ENCODE assay signal across 27 cellular contexts in the genomic region with DNA sequence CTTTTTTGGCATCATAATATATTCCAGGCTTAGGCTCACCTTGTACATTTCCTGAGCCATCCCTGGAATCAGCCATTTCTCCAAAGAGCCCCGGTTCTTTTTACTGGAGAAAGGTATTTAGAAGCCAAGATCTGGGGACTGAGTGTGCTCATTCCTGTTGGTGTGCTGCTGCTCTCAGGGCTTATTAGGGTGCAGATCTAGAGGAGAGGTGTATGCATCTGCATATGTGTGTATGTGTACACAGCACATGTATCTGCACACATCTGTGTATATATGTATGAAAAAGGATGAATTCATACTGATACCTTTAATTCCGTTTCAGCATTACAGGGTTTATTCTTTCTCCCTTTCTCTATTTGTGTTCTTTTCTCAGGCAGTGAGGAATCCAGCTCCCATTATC.
A peak's percentile ranks its signal among the peaks of the same experiment; 100 is the strongest.
DNase-seq lines count a peak whose midpoint lies in the region; ATAC-seq lines count a peak whose summit lies in the region.
"Had no signal": no experiment of that assay in that cellular context is flagged by ENCODE, and none has a peak within 500 bp of the region (broad histone marks: within the 10 kb centered on the region; RNA-seq: fewer than 3 reads in every experiment).

No MANE protein-coding gene starts in this region.

- no peak overlapping the region for H3K27ac ChIP-seq in caudate nucleus (ENCODE audit: low read depth, low read length)
- H3K27ac ChIP-seq: A549; BLaER1 treated with 17β-estradiol and CSF1 and Interleukin-3, amounts not matched to agents 10 nM and 100 nM; KMS-11; PC-9; SJCRH30 had no signal

- peaks cover 36% of the 10 kb centered on the region for H3K36me3 Mint-ChIP-seq in activated naive CD8-positive, alpha-beta T cell
- H3K36me3 Mint-ChIP-seq in activated naive CD8-positive, alpha-beta T cell treated with anti-CD3 and anti-CD28 coated beads for 36 hours = peaks cover 80% of the 10 kb centered on the region
- H3K36me3 Mint-ChIP-seq in T-cell = peaks cover 58% of the 10 kb centered on the region
- H3K36me3 Mint-ChIP-seq in central memory CD8-positive, alpha-beta T cell (ENCODE audit: insufficient read depth) = peaks cover 29% of the 10 kb centered on the region
- peaks cover 97% of the 10 kb centered on the region for H3K36me3 Mint-ChIP-seq in stimulated activated memory B cell treated with anti-CD40 and anti-IgM and Interleukin-4, amounts not matched to agents 10 μg/mL and 1 μg/mL and 100 μg/mL, for 72 hours

- H3K27me3 Mint-ChIP-seq in activated naive CD8-positive, alpha-beta T cell = no peaks in the 10 kb centered on the region
- H3K27me3 Mint-ChIP-seq in activated naive CD8-positive, alpha-beta T cell treated with anti-CD3 and anti-CD28 coated beads for 36 hours = no peaks in the 10 kb centered on the region
- no peaks in the 10 kb centered on the region for H3K27me3 Mint-ChIP-seq in T-cell
- no peaks in the 10 kb centered on the region for H3K27me3 Mint-ChIP-seq in central memory CD8-positive, alpha-beta T cell
- no peaks in the 10 kb centered on the region for H3K27me3 Mint-ChIP-seq in stimulated activated memory B cell treated with anti-CD40 and anti-IgM and Interleukin-4, amounts not matched to agents 10 μg/mL and 1 μg/mL and 100 μg/mL, for 72 hours
- H3K27me3 Mint-ChIP-seq: CD4-positive, alpha-beta T cell had no signal

- CTCF ChIA-PET in T-cell (lab: Charles Lee) = interaction anchor here in 1 of 2 donors (2.3 kb wide), 1 partner anchor 105 kb away, joined by 6 read pairs; no protein-coding TSS in a partner anchor

- no peaks in the 10 kb centered on the region for H3K9me3 Mint-ChIP-seq in activated naive CD8-positive, alpha-beta T cell (ENCODE audit: low read depth)
- H3K9me3 Mint-ChIP-seq in activated naive CD8-positive, alpha-beta T cell treated with anti-CD3 and anti-CD28 coated beads for 36 hours = peaks cover 7% of the 10 kb centered on the region
- peaks cover 0 to 7% (median 0%) of the 10 kb centered on the region in 3 donors for H3K9me3 Mint-ChIP-seq in T-cell
- H3K9me3 Mint-ChIP-seq in central memory CD8-positive, alpha-beta T cell = no peaks in the 10 kb centered on the region
- H3K9me3 Mint-ChIP-seq in stimulated activated memory B cell treated with anti-CD40 and anti-IgM and Interleukin-4, amounts not matched to agents 10 μg/mL and 1 μg/mL and 100 μg/mL, for 72 hours = no peaks in the 10 kb centered on the region

- ATAC-seq in T-cell (replicated peaks in 1 of 4) = no peak
- ATAC-seq in central memory CD8-positive, alpha-beta T cell (replicated peaks; ENCODE audit: extremely low read depth, poor library complexity, severe bottlenecking) = no peak
- ATAC-seq in stimulated activated memory B cell treated with anti-CD40 and anti-IgM and Interleukin-4, amounts not matched to agents 10 μg/mL and 1 μg/mL and 100 μg/mL, for 72 hours = no peak
- ATAC-seq: A549, GM23338, Right ventricle myocardium inferior had no signal

- POLR2A ChIA-PET in T-cell (lab: Charles Lee) = no interaction called here

- DNase-seq in activated naive CD8-positive, alpha-beta T cell treated with anti-CD3 and anti-CD28 coated beads for 36 hours = no peak
- DNase-seq in T-cell = no peak
- DNase-seq in central memory CD8-positive, alpha-beta T cell (ENCODE audit: low spot score in 2 of 2) = no peak
- DNase-seq in caudate nucleus (lab: John Stamatoyannopoulos, UW) = no peak
- DNase-seq in stimulated activated CD8-positive, alpha-beta memory T cell treated with anti-CD3 and anti-CD28 coated beads, Interleukin-4, amount 100 ng/mL, for 48 hours = no peak
- DNase-seq: AML-193; Caco-2; CD4-positive, alpha-beta T cell; IMR-90; MM.1S; NCI-H1048; NCI-H1417; NCI-H1694; NCI-H2029 treated with DMSO at 0.1 percent for 48 hours; NCI-H446 treated with DMSO at 0.1 percent for 48 hours; NCI-H526; NCI-H82; NK-92 treated with Interleukin-12 subunit alpha and Interleukin-12 subunit beta, amount 100 ng/mL, for 24 hours; PC-9; SJCRH30 had no signal

- peak overlapping the region; percentile 50 for H3K27ac Mint-ChIP-seq in activated naive CD8-positive, alpha-beta T cell
- H3K27ac Mint-ChIP-seq in activated naive CD8-positive, alpha-beta T cell treated with anti-CD3 and anti-CD28 coated beads for 36 hours = no peak overlapping the region
- H3K27ac Mint-ChIP-seq in T-cell = peak overlapping the region; percentile 7 to 11
- peak overlapping the region; percentile 15 for H3K27ac Mint-ChIP-seq in central memory CD8-positive, alpha-beta T cell (ENCODE audit: low read depth)
- peak overlapping the region; percentile 4 for H3K27ac Mint-ChIP-seq in stimulated activated memory B cell treated with anti-CD40 and anti-IgM and Interleukin-4, amounts not matched to agents 10 μg/mL and 1 μg/mL and 100 μg/mL, for 72 hours
- H3K27ac Mint-ChIP-seq: CD4-positive, alpha-beta T cell; GM23338 had no signal

- H3K4me1 Mint-ChIP-seq in activated naive CD8-positive, alpha-beta T cell (ENCODE audit: low read depth) = peaks cover 29% of the 10 kb centered on the region
- peaks cover 36% of the 10 kb centered on the region for H3K4me1 Mint-ChIP-seq in activated naive CD8-positive, alpha-beta T cell treated with anti-CD3 and anti-CD28 coated beads for 36 hours
- peaks cover 21 to 24% (median 24%) of the 10 kb centered on the region in 3 donors for H3K4me1 Mint-ChIP-seq in T-cell
- peaks cover 20% of the 10 kb centered on the region for H3K4me1 Mint-ChIP-seq in central memory CD8-positive, alpha-beta T cell
- peaks cover 28% of the 10 kb centered on the region for H3K4me1 Mint-ChIP-seq in stimulated activated memory B cell treated with anti-CD40 and anti-IgM and Interleukin-4, amounts not matched to agents 10 μg/mL and 1 μg/mL and 100 μg/mL, for 72 hours

- no peak overlapping the region for H3K4me3 Mint-ChIP-seq in activated naive CD8-positive, alpha-beta T cell
- H3K4me3 Mint-ChIP-seq in activated naive CD8-positive, alpha-beta T cell treated with anti-CD3 and anti-CD28 coated beads for 36 hours = no peak overlapping the region
- no peak overlapping the region for H3K4me3 Mint-ChIP-seq in T-cell
- no peak overlapping the region for H3K4me3 Mint-ChIP-seq in central memory CD8-positive, alpha-beta T cell
- no peak overlapping the region for H3K4me3 Mint-ChIP-seq in stimulated activated memory B cell treated with anti-CD40 and anti-IgM and Interleukin-4, amounts not matched to agents 10 μg/mL and 1 μg/mL and 100 μg/mL, for 72 hours
- H3K4me3 Mint-ChIP-seq: CD4-positive, alpha-beta T cell; GM23338 had no signal
